In genomic region chr5:67063055-67063454, GRCh38 we compare ENCODE assay signal across 23 cellular contexts.
"Had no signal": no experiment of that assay in that cellular context is flagged by ENCODE, and none has a peak within 500 bp of the region (broad histone marks: within the 10 kb centered on the region; RNA-seq: fewer than 3 reads in every experiment).

No MANE protein-coding gene starts in this region.

- H3K9me3 Mint-ChIP-seq: activated B cell treated with CpG ODN at 0.5 μM for 24 hours; activated CD4-positive, alpha-beta memory T cell treated with anti-CD3 and anti-CD28 coated beads for 36 hours; brain; natural killer cell; T-helper 1 cell treated with Interleukin-12 subunit alpha and Interleukin-12 subunit beta and Interleukin-4 antibody, amounts not matched to agents 30 μg/mL and 1 μg/mL, for 36 hours had no signal

- H3K4me3 Mint-ChIP-seq: activated B cell treated with CpG ODN at 0.5 μM for 24 hours; activated CD4-positive, alpha-beta memory T cell treated with anti-CD3 and anti-CD28 coated beads for 36 hours; activated CD8-positive, alpha-beta memory T cell treated with anti-CD3 and anti-CD28 coated beads, Interleukin-2, amount 10 ng/mL, durations not matched to agents 7 days and 5 days; activated naive CD4-positive, alpha-beta T cell treated with anti-CD3 and anti-CD28 coated beads, Interleukin-2, amount 50 U/mL, for 24 hours; brain; natural killer cell; T-helper 1 cell treated with Interleukin-12 subunit alpha and Interleukin-12 subunit beta and Interleukin-4 antibody, amounts not matched to agents 30 μg/mL and 1 μg/mL, for 36 hours had no signal

- ATAC-seq: activated CD8-positive, alpha-beta memory T cell treated with anti-CD3 and anti-CD28 coated beads, Interleukin-2, amount 10 ng/mL, durations not matched to agents 7 days and 5 days; left lung; natural killer cell had no signal

- H3K27ac ChIP-seq: spleen, testis, vagina had no signal

- H3K27ac Mint-ChIP-seq: activated B cell treated with CpG ODN at 0.5 μM for 24 hours; activated CD4-positive, alpha-beta memory T cell treated with anti-CD3 and anti-CD28 coated beads for 36 hours; activated CD8-positive, alpha-beta memory T cell treated with anti-CD3 and anti-CD28 coated beads, Interleukin-2, amount 10 ng/mL, durations not matched to agents 7 days and 5 days; activated naive CD4-positive, alpha-beta T cell treated with anti-CD3 and anti-CD28 coated beads, Interleukin-2, amount 50 U/mL, for 24 hours; natural killer cell; T-helper 1 cell treated with Interleukin-12 subunit alpha and Interleukin-12 subunit beta and Interleukin-4 antibody, amounts not matched to agents 30 μg/mL and 1 μg/mL, for 36 hours had no signal

- H3K36me3 ChIP-seq: left lung, spleen, vagina had no signal

- H3K4me3 ChIP-seq: left lung, spleen, testis, vagina had no signal

- H3K36me3 Mint-ChIP-seq: brain, natural killer cell had no signal

- H3K27me3 ChIP-seq: left lung, spleen, testis, vagina had no signal

- DNase-seq: activated B cell treated with CpG ODN at 0.5 μM for 24 hours; activated CD4-positive, alpha-beta memory T cell treated with anti-CD3 and anti-CD28 coated beads for 36 hours; activated CD4-positive, alpha-beta T cell treated with anti-CD3 and anti-CD28 coated beads for 4 hours; activated CD8-positive, alpha-beta memory T cell treated with anti-CD3 and anti-CD28 coated beads, Interleukin-2, amount 10 ng/mL, durations not matched to agents 7 days and 5 days; activated effector memory CD4-positive, alpha-beta T cell treated with anti-CD3 and anti-CD28 coated beads, Interleukin-2, amount 50 U/mL, for 16 hours; activated T-cell treated with anti-CD3 and anti-CD28 coated beads for 4 hours; aorta; cortex of kidney; effector CD4-positive, alpha-beta T cell; head of caudate nucleus; left lung; midbrain; natural killer cell; retina; spleen; stimulated activated CD4-positive, alpha-beta T cell treated with anti-CD3 and anti-CD28 coated beads, Interleukin-4, amount 100 ng/mL, for 1 hour; stimulated activated naive CD4-positive, alpha-beta T cell; T1000; testis had no signal

- H3K4me1 Mint-ChIP-seq: activated B cell treated with CpG ODN at 0.5 μM for 24 hours had no signal

- H3K9me3 ChIP-seq: left lung, spleen, testis, vagina had no signal

- H3K4me1 ChIP-seq: testis had no signal

- H3K27me3 Mint-ChIP-seq: activated B cell treated with CpG ODN at 0.5 μM for 24 hours; activated CD4-positive, alpha-beta memory T cell treated with anti-CD3 and anti-CD28 coated beads for 36 hours; activated CD8-positive, alpha-beta memory T cell treated with anti-CD3 and anti-CD28 coated beads, Interleukin-2, amount 10 ng/mL, durations not matched to agents 7 days and 5 days; activated naive CD4-positive, alpha-beta T cell treated with anti-CD3 and anti-CD28 coated beads, Interleukin-2, amount 50 U/mL, for 24 hours; brain had no signal
